Comparison of ENCODE assay signal across 1 cellular context in the genomic region with DNA sequence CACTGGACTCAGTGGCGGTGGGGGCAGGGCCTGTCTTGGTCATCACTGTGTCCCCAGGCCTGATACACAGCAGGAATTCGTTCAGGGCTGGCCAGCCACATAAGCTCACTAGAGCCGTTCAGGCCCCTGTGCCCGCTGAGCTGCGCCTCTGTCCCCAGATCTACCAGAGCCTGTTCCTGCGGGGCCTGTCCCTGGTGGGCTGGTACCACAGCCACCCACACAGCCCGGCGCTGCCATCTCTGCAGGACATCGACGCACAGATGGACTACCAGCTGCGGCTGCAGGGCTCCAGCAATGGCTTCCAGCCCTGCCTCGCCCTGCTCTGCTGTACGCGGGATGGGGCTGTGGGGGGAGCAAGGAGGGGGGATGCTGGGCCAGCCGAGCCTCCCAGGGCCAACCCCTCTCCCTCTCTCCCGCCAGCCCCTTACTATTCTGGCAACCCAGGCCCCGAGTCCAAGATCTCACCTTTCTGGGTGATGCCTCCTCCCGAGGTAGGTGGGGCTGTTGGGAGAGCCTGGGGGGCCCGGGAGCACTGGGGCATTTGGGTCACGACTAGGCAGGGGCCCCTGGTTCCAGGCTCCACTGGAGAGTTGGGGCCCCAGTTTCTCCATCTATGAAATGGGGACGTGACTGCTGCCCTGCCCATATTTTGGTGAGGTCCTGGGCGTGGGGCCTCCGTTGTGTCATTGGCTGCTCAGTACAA.
TF ChIP-seq lines count a peak whose summit lies in the region.

No MANE protein-coding gene starts in this region.

TF ChIP-seq in K562, 482 proteins besides CTCF, POLR2A, EP300 and RAD21 (continued from another document):
- no peak for TF ChIP-seq CBFA2T2 (conservative IDR thresholded peaks at IDR 0.05)
- TF ChIP-seq, protein P1, sequence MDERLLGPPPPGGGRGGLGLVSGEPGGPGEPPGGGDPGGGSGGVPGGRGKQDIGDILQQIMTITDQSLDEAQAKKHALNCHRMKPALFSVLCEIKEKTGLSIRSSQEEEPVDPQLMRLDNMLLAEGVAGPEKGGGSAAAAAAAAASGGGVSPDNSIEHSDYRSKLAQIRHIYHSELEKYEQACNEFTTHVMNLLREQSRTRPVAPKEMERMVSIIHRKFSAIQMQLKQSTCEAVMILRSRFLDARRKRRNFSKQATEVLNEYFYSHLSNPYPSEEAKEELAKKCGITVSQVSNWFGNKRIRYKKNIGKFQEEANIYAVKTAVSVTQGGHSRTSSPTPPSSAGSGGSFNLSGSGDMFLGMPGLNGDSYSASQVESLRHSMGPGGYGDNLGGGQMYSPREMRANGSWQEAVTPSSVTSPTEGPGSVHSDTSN (CRISPR knock-in tag; IDR thresholded peaks at IDR 0.05; ENCODE audit: low read depth), result no peak
- TF ChIP-seq, protein P1 (tag; conservative IDR thresholded peaks at IDR 0.05; ENCODE audit: low read depth), result no peak
- no peak for TF ChIP-seq ZNF780A (CRISPR knock-in tag; IDR thresholded peaks at IDR 0.05)
- TF ChIP-seq RFX1 (IDR thresholded peaks at IDR 0.05), result no peak
- TF ChIP-seq ASH1L (IDR thresholded peaks at IDR 0.05; ENCODE audit: borderline replicate concordance, low read depth, partially characterized antibody), result no peak
- TF ChIP-seq ZNF134 (CRISPR knock-in tag; conservative IDR thresholded peaks at IDR 0.05), result no peak
- TF ChIP-seq, protein P2, sequence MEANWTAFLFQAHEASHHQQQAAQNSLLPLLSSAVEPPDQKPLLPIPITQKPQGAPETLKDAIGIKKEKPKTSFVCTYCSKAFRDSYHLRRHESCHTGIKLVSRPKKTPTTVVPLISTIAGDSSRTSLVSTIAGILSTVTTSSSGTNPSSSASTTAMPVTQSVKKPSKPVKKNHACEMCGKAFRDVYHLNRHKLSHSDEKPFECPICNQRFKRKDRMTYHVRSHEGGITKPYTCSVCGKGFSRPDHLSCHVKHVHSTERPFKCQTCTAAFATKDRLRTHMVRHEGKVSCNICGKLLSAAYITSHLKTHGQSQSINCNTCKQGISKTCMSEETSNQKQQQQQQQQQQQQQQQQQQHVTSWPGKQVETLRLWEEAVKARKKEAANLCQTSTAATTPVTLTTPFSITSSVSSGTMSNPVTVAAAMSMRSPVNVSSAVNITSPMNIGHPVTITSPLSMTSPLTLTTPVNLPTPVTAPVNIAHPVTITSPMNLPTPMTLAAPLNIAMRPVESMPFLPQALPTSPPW (CRISPR knock-in tag; IDR thresholded peaks at IDR 0.05), result 0 out of 2 replicates have a peak, but pooled peaks have one; percentile 25
- no peak for TF ChIP-seq GATA2 (CRISPR knock-in tag; IDR thresholded peaks at IDR 0.05)
- TF ChIP-seq, protein P3, sequence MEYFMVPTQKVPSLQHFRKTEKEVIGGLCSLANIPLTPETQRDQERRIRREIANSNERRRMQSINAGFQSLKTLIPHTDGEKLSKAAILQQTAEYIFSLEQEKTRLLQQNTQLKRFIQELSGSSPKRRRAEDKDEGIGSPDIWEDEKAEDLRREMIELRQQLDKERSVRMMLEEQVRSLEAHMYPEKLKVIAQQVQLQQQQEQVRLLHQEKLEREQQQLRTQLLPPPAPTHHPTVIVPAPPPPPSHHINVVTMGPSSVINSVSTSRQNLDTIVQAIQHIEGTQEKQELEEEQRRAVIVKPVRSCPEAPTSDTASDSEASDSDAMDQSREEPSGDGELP (CRISPR knock-in tag; IDR thresholded peaks at IDR 0.05; ENCODE audit: borderline replicate concordance), result no peak
- TF ChIP-seq, protein P4, sequence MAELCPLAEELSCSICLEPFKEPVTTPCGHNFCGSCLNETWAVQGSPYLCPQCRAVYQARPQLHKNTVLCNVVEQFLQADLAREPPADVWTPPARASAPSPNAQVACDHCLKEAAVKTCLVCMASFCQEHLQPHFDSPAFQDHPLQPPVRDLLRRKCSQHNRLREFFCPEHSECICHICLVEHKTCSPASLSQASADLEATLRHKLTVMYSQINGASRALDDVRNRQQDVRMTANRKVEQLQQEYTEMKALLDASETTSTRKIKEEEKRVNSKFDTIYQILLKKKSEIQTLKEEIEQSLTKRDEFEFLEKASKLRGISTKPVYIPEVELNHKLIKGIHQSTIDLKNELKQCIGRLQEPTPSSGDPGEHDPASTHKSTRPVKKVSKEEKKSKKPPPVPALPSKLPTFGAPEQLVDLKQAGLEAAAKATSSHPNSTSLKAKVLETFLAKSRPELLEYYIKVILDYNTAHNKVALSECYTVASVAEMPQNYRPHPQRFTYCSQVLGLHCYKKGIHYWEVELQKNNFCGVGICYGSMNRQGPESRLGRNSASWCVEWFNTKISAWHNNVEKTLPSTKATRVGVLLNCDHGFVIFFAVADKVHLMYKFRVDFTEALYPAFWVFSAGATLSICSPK (IDR thresholded peaks at IDR 0.05; ENCODE audit: borderline replicate concordance), result no peak
- TF ChIP-seq, protein P5, sequence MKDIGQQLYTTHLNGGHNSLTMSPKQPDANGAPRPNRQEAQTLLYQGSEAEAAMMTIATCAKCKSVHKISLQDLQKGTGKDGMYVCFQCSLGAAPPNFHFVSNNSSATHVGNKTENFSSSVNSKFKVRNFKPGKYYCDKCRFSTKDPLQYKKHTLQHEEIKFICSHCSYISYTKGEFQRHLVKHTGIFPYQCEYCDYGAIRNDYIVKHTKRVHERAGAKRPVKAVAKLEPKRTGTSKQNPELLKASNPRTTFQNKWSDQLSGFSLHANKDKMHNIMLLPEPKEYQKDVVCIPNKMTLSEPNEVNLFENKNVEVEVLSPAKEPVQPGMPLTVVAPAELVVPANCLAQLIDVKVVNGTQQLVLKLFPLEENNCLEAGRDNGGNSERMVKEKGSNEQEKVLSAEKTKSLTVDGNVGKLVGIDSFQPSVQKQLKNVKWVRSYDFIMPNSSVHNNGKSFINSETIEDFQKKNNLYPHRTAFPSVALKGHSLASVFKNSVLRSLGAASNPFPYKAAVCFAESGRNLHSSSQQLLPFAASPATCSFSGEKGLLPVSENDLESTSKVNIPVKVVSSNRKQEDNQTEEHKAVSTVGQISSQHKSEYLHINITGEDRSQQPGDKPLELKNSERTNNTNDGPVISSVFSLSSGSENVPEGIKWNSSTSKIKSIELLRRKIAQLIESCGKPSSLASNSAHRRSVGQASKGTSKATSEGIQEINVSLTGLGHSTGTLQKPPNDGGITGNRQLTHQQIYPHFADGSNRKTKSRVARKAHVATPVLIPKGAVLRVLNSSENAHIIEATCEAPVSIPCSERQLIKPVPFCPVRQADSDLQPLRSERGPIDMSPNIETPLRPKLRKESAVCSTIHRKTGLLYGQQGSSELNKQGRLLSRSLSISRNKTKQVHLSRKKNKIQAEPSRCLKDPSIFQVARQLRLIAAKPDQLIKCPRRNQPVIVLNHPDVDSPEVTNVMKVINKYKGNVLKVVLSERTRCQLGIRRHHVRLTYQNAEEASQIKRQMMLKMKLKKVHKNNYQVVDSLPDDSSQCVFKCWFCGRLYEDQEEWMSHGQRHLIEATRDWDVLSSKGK (CRISPR knock-in tag; IDR thresholded peaks at IDR 0.05), result no peak
- no peak for TF ChIP-seq SIN3B (IDR thresholded peaks at IDR 0.05; ENCODE audit: low read depth)
- TF ChIP-seq CC2D1A (IDR thresholded peaks at IDR 0.05), result no peak
- no peak for TF ChIP-seq TAF9B (IDR thresholded peaks at IDR 0.05; ENCODE audit: partially characterized antibody)
- TF ChIP-seq POLR2G (IDR thresholded peaks at IDR 0.05; ENCODE audit: low read depth, low read length), result peak; percentile 78
- TF ChIP-seq IRF2 (CRISPR knock-in tag; IDR thresholded peaks at IDR 0.05), result no peak
- TF ChIP-seq DDX20 (tag; IDR thresholded peaks at IDR 0.05; ENCODE audit: low read depth), result no peak
- TF ChIP-seq ZNF282 (CRISPR knock-in tag; IDR thresholded peaks at IDR 0.05), result no peak
- TF ChIP-seq SRSF1 (IDR thresholded peaks at IDR 0.05; ENCODE audit: low read depth, low read length), result no peak
- TF ChIP-seq, protein P6, sequence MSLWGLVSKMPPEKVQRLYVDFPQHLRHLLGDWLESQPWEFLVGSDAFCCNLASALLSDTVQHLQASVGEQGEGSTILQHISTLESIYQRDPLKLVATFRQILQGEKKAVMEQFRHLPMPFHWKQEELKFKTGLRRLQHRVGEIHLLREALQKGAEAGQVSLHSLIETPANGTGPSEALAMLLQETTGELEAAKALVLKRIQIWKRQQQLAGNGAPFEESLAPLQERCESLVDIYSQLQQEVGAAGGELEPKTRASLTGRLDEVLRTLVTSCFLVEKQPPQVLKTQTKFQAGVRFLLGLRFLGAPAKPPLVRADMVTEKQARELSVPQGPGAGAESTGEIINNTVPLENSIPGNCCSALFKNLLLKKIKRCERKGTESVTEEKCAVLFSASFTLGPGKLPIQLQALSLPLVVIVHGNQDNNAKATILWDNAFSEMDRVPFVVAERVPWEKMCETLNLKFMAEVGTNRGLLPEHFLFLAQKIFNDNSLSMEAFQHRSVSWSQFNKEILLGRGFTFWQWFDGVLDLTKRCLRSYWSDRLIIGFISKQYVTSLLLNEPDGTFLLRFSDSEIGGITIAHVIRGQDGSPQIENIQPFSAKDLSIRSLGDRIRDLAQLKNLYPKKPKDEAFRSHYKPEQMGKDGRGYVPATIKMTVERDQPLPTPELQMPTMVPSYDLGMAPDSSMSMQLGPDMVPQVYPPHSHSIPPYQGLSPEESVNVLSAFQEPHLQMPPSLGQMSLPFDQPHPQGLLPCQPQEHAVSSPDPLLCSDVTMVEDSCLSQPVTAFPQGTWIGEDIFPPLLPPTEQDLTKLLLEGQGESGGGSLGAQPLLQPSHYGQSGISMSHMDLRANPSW (CRISPR knock-in tag; IDR thresholded peaks at IDR 0.05), result no peak
- TF ChIP-seq RBM22 (IDR thresholded peaks at IDR 0.05; ENCODE audit: low read depth, low read length, poor library complexity, severe bottlenecking), result peak; percentile 96
- TF ChIP-seq, protein P7, sequence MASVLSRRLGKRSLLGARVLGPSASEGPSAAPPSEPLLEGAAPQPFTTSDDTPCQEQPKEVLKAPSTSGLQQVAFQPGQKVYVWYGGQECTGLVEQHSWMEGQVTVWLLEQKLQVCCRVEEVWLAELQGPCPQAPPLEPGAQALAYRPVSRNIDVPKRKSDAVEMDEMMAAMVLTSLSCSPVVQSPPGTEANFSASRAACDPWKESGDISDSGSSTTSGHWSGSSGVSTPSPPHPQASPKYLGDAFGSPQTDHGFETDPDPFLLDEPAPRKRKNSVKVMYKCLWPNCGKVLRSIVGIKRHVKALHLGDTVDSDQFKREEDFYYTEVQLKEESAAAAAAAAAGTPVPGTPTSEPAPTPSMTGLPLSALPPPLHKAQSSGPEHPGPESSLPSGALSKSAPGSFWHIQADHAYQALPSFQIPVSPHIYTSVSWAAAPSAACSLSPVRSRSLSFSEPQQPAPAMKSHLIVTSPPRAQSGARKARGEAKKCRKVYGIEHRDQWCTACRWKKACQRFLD (CRISPR knock-in tag; IDR thresholded peaks at IDR 0.05), result no peak
- no peak for TF ChIP-seq ZNF551 (CRISPR knock-in tag; IDR thresholded peaks at IDR 0.05)
- no peak for TF ChIP-seq YY1 (IDR thresholded peaks at IDR 0.05; ENCODE audit: borderline replicate concordance in 1 of 3, control insufficient read depth in 1 of 3, extremely low read depth in 1 of 3, insufficient read depth in 3 of 3, insufficient read length in 1 of 3, insufficient replicate concordance in 2 of 3, low read depth in 1 of 3, low read length in 2 of 3)
- TF ChIP-seq ZNF197 (CRISPR knock-in tag; IDR thresholded peaks at IDR 0.05; ENCODE audit: low read depth), result no peak
TF ChIP-seq in K562: peak in this region for 8.
